ENCODE assay signal across 8 cellular contexts in the genomic region with DNA sequence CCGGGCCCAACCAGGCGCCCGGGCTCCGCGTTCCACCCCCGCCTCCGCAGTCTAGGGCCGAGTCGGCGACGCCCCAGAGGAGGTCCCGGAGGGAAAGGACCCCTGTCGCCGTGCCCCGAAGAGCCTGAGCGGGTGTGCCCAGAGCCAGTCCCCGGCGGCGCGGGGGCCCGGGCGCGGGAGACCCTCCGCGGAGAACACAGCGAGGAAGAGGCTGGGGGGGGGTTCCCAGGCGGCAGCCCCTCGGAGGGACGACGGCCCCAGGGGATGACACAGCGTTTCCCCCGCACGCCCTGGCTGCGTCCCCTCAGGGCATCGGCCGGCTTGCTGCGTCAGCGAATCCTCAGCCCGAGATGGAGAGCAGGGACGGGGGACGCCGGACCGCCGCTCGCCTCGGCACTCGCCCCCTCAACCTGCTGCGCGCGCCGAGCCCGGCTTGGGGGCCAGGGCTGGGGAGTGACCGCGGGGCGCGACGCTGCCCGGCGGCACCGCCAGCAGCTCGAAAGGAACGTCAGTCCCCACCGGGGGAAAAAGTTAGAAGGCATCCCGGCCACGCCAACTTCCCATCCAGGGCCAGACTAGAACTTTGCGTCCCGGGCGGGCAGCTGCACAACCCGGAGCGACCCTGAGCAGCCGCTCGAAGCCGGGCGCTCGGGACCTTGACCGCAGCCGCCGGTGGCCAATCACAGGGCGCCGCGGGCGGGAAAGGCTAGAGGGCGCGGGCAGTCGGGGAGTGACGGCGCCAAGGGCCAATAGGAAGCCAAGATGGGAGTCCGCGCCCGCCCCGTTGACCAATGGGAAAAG. TPM values are rescaled to one million over a fixed set of nuclear protein-coding genes. Genes with fewer than 3 reads are reported as not detected.
DNase-seq lines count a peak whose midpoint lies in the region; ATAC-seq and TF ChIP-seq lines count a peak whose summit lies in the region.

No MANE protein-coding gene starts in this region.

- POLR2A ChIA-PET in AG04450 (lab: Yijun Ruan, JAX) = interaction anchor here (0.6 to 1.2 kb wide), 3 partner anchors 19 to 163 kb away, joined by 4 read pairs; partner anchors contain the start of gene CCT7
- POLR2A ChIA-PET in WTC11 (lab: Charles Lee) = interaction anchor here (0.6 to 1.5 kb wide), 8 partner anchors 15 to 437 kb away, joined by 3 to 6 read pairs (median 4); no protein-coding TSS in a partner anchor

- no peaks in the 10 kb centered on the region for H3K27me3 ChIP-seq in AG04450 (ENCODE audit: control insufficient read depth, insufficient read depth, low read length)

- H3K36me3 Mint-ChIP-seq in WTC11 = no peaks in the 10 kb centered on the region

- DNase-seq in AG04450 (ENCODE audit: low read depth, low spot score) = peak; percentile 92
- DNase-seq in NCI-H2196 treated with DMSO at 0.1 percent for 48 hours (lab: John Stamatoyannopoulos, UW; ENCODE audit: unreplicated experiment) = peak; percentile 71
- peak; percentile 99 for DNase-seq in WTC11 (ENCODE audit: low spot score)
- peak; percentile 97 to 98 for DNase-seq in cardiac fibroblast (ENCODE audit: low read depth in 2 of 2)
- peak; percentile 96 for DNase-seq in inferior parietal cortex (ENCODE audit: extremely low spot score)
- peak; percentile 82 for DNase-seq in smooth muscle cell of the brain vasculature (ENCODE audit: low read depth, low spot score)

- H3K27me3 Mint-ChIP-seq in WTC11 (ENCODE audit: low read depth) = no peaks in the 10 kb centered on the region; the same call in 1 of the 2 replicates

- H3K4me3 ChIP-seq in AG04450 (ENCODE audit: low read depth, low read length) (peak overlapping the region; percentile 83), cardiac fibroblast (replicated peaks in 1 of 2; ENCODE audit: low read depth in 2 of 2, low read length in 2 of 2) (peak overlapping the region; percentile 84 to 85)

- no peaks in the 10 kb centered on the region for H3K9me3 Mint-ChIP-seq in WTC11

- no peak overlapping the region for H3K27ac Mint-ChIP-seq in WTC11

- no peak for TF ChIP-seq CTCF in AG04450 (IDR thresholded peaks at IDR 0.05; ENCODE audit: low read depth, low read length)
- TF ChIP-seq CTCF in WTC11 (IDR thresholded peaks at IDR 0.05) = no peak
- no peak for TF ChIP-seq CTCF in cardiac fibroblast (IDR thresholded peaks at IDR 0.05; ENCODE audit: low read depth, low read length)

- CTCF ChIA-PET in AG04450 (lab: Charles Lee) (interaction anchor here (1.0 kb wide), 1 partner anchor 106 kb away, joined by 3 read pairs; no protein-coding TSS in a partner anchor), WTC11 (lab: Charles Lee) (interaction anchor here (0.8 to 2.7 kb wide), 10 partner anchors 8 to 178 kb away, joined by 3 to 15 read pairs (median 6); no protein-coding TSS in a partner anchor)

- H3K27ac ChIP-seq in AG04450 (ENCODE audit: low read depth, low read length) = peak overlapping the region; percentile 88

- ATAC-seq in GM18909 (IDR thresholded peaks at IDR 0.05; ENCODE audit: poor library complexity, unreplicated experiment) = peak; percentile 93
- peak; percentile 94 for ATAC-seq in HG03159 (IDR thresholded peaks at IDR 0.05; ENCODE audit: unreplicated experiment)
- peak; percentile 86 for ATAC-seq in WTC11

- H3K9me3 ChIP-seq in AG04450 (ENCODE audit: control insufficient read depth, insufficient read depth, low read length) = no peaks in the 10 kb centered on the region; the same call in 1 of the 2 replicates

- H3K4me1 Mint-ChIP-seq in WTC11 = peaks cover 24% of the 10 kb centered on the region

- peak overlapping the region; percentile 77 for H3K4me3 Mint-ChIP-seq in WTC11

TF ChIP-seq in WTC11, 78 proteins besides CTCF, POLR2A, EP300 and RAD21 (continues in another document):
- TF ChIP-seq ZNF317 (CRISPR knock-in tag; IDR thresholded peaks at IDR 0.05; ENCODE audit: borderline replicate concordance, low read depth) = peak; percentile 51; the same call in 1 of the 2 replicates
- TF ChIP-seq ATF2 (CRISPR knock-in tag; IDR thresholded peaks at IDR 0.05; ENCODE audit: borderline replicate concordance, low read depth) = no peak
- no peak; the same call in 1 of the 2 replicates for TF ChIP-seq TEAD1 (CRISPR knock-in tag; IDR thresholded peaks at IDR 0.05)
- TF ChIP-seq ZNF263 (CRISPR knock-in tag; IDR thresholded peaks at IDR 0.05; ENCODE audit: low read depth) = no peak
- peak; percentile 59 for TF ChIP-seq MYBL2 (CRISPR knock-in tag; IDR thresholded peaks at IDR 0.05)
- TF ChIP-seq EMX1 (CRISPR knock-in tag; IDR thresholded peaks at IDR 0.05) = no peak
- no peak for TF ChIP-seq MXD4 (CRISPR knock-in tag; IDR thresholded peaks at IDR 0.05; ENCODE audit: borderline replicate concordance)
- TF ChIP-seq, protein P1, sequence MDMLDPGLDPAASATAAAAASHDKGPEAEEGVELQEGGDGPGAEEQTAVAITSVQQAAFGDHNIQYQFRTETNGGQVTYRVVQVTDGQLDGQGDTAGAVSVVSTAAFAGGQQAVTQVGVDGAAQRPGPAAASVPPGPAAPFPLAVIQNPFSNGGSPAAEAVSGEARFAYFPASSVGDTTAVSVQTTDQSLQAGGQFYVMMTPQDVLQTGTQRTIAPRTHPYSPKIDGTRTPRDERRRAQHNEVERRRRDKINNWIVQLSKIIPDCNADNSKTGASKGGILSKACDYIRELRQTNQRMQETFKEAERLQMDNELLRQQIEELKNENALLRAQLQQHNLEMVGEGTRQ (CRISPR knock-in tag; IDR thresholded peaks at IDR 0.05) = peak; percentile 22; the same call in 1 of the 2 replicates
- no peak for TF ChIP-seq CBFB (CRISPR knock-in tag; IDR thresholded peaks at IDR 0.05; ENCODE audit: low read depth)
- TF ChIP-seq SMAD3 (CRISPR knock-in tag; IDR thresholded peaks at IDR 0.05; ENCODE audit: borderline replicate concordance) = 0 out of 2 replicates have a peak, but pooled peaks have one; percentile 65
- TF ChIP-seq, protein P2, sequence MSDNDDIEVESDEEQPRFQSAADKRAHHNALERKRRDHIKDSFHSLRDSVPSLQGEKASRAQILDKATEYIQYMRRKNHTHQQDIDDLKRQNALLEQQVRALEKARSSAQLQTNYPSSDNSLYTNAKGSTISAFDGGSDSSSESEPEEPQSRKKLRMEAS (CRISPR knock-in tag; IDR thresholded peaks at IDR 0.05) = no peak; the same call in 1 of the 2 replicates
- TF ChIP-seq ZNF121 (CRISPR knock-in tag; IDR thresholded peaks at IDR 0.05) = no peak
- TF ChIP-seq ZNF396 (CRISPR knock-in tag; IDR thresholded peaks at IDR 0.05; ENCODE audit: borderline replicate concordance) = no peak
- no peak for TF ChIP-seq FOXJ3 (CRISPR knock-in tag; IDR thresholded peaks at IDR 0.05; ENCODE audit: borderline replicate concordance)
- no peak for TF ChIP-seq ZNF281 (CRISPR knock-in tag; IDR thresholded peaks at IDR 0.05)
- TF ChIP-seq, protein P3, sequence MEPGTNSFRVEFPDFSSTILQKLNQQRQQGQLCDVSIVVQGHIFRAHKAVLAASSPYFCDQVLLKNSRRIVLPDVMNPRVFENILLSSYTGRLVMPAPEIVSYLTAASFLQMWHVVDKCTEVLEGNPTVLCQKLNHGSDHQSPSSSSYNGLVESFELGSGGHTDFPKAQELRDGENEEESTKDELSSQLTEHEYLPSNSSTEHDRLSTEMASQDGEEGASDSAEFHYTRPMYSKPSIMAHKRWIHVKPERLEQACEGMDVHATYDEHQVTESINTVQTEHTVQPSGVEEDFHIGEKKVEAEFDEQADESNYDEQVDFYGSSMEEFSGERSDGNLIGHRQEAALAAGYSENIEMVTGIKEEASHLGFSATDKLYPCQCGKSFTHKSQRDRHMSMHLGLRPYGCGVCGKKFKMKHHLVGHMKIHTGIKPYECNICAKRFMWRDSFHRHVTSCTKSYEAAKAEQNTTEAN (CRISPR knock-in tag; IDR thresholded peaks at IDR 0.05) = no peak; the same call in 1 of the 2 replicates
- TF ChIP-seq NFATC4 (CRISPR knock-in tag; IDR thresholded peaks at IDR 0.05) = 0 out of 2 replicates have a peak, but pooled peaks have one; percentile 30

RNA-seq across cellular contexts. Expression of gene SFXN5, which starts 0.7 kb away (rescaled TPM):
- polyA plus RNA-seq in AG04450 (2011; rRNA removed) = 11.8 and 13.7 TPM in 2 replicates
- 16.3 and 24.6 TPM in 2 replicates for polyA minus RNA-seq in AG04450 (2011; rRNA and poly(A)+ RNA removed)
- total RNA-seq in WTC11 (2021) = 23.1 to 25.9 TPM (median 23.6 TPM) in 3 replicates

RNA-seq across cellular contexts. Expression of gene RAB11FIP5, which starts 41.9 kb away (rescaled TPM):
- 29.6 and 37.5 TPM in 2 replicates for polyA plus RNA-seq in AG04450 (2011; rRNA removed)
- 54.0 and 57.0 TPM in 2 replicates for polyA minus RNA-seq in AG04450 (2011; rRNA and poly(A)+ RNA removed)
- total RNA-seq in WTC11 (2021) = 14.0 to 16.0 TPM (median 14.3 TPM) in 3 replicates

Comparison
In these comparisons a context has a peak if more than half of its experiments do, and no peak if none do; other contexts are left out.
1. Peak in every context shown above with its lines: DNase-seq, ATAC-seq, H3K4me3 ChIP-seq and H3K27ac ChIP-seq.